In the genomic region with DNA sequence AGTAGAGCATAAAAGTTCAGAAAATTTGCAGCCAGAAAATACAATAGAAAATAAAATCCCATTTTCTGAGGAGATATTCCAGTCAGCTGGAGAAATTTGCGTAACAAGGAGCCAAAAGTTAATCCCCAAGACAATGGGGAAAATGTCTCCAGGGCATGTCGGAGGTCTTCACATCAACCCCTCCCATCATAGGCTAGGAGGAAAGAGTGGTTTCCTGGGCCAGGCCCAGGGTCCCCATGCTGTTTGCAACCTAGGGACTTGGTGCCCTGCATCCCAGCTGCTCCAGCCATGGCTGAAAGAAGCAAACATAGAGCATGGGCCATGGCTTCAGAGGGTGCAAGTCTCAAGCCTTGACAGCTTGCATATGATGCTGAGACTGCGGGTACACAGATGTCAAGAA, we compare ENCODE assay signal across 23 cellular contexts.
"Had no signal": no experiment of that assay in that cellular context is flagged by ENCODE, and none has a peak within 500 bp of the region (broad histone marks: within the 10 kb centered on the region; RNA-seq: fewer than 3 reads in every experiment).

No MANE protein-coding gene starts in this region.

- H3K9me3 ChIP-seq: colonic mucosa, esophagus muscularis mucosa, esophagus squamous epithelium, gastrocnemius medialis, gastroesophageal sphincter, heart left ventricle had no signal

- DNase-seq: colonic mucosa; cortex of kidney; dermis blood vessel endothelial cell; dorsolateral prefrontal cortex; effector CD4-positive, alpha-beta T cell; effector CD8-positive, alpha-beta T cell; effector memory CD4-positive, alpha-beta T cell; effector memory CD8-positive, alpha-beta T cell; endodermal cell; erythroblast; esophagus squamous epithelium; foreskin fibroblast; foreskin keratinocyte; foreskin melanocyte; gastrocnemius medialis; glutamatergic neuron; head of caudate nucleus; heart left ventricle; heart right ventricle had no signal

- H3K36me3 ChIP-seq: colonic mucosa, esophagus muscularis mucosa, esophagus squamous epithelium, gastrocnemius medialis, gastroesophageal sphincter, heart left ventricle, heart right ventricle had no signal

- H3K4me1 ChIP-seq: colonic mucosa, esophagus muscularis mucosa, esophagus squamous epithelium, foreskin keratinocyte, gastrocnemius medialis, gastroesophageal sphincter, heart left ventricle, heart right ventricle had no signal

- H3K4me3 ChIP-seq: colonic mucosa, coronary artery, dorsolateral prefrontal cortex, esophagus muscularis mucosa, esophagus squamous epithelium, gastrocnemius medialis, gastroesophageal sphincter, heart left ventricle, heart right ventricle, hepatocyte had no signal

- H3K27me3 ChIP-seq: colonic mucosa, dorsolateral prefrontal cortex, esophagus muscularis mucosa, esophagus squamous epithelium, foreskin keratinocyte, gastrocnemius medialis, gastroesophageal sphincter, heart left ventricle, heart right ventricle, hepatocyte had no signal
